8 cellular contexts compared by ENCODE assay signal in genomic region chr3:49554639-49555265, GRCh38. TPM values are rescaled to one million over a fixed set of nuclear protein-coding genes. Genes with fewer than 3 reads are reported as not detected.
DNase-seq lines count a peak whose midpoint lies in the region; ATAC-seq and TF ChIP-seq lines count a peak whose summit lies in the region.

No MANE protein-coding gene starts in this region.

- no peaks in the 10 kb centered on the region for H3K36me3 ChIP-seq in gastroesophageal sphincter

- peak; percentile 41 for DNase-seq in COLO668 (lab: John Stamatoyannopoulos, UW; ENCODE audit: unreplicated experiment)
- DNase-seq in Jurkat, Clone E6-1 (ENCODE audit: low read depth, low spot score), result no peak
- DNase-seq in activated T-cell treated with anti-CD3 and anti-CD28 coated beads, Interleukin-2, amount 50 U/mL, for 72 hours, result peak; percentile 71 to 78
- DNase-seq in pons (ENCODE audit: low spot score), result peak; percentile 15
- no peak for DNase-seq in EL
- DNase-seq in kidney tubule cell (ENCODE audit: low spot score), result no peak

- 0 to 5% methylated on average over 2 to 4 of the region's 65 CpGs for WGBS in gastroesophageal sphincter (ENCODE audit: low coverage in 1 of 2), 2 donors

- peak; percentile 38 for ATAC-seq in GM21526 (IDR thresholded peaks at IDR 0.05; ENCODE audit: low FRiP score, unreplicated experiment)
- peak; percentile 74 to 79 for ATAC-seq in activated T-cell treated with anti-CD3 and anti-CD28 coated beads, Interleukin-2, amount 50 U/mL, for 72 hours (replicated peaks in 1 of 2)
- ATAC-seq in gastroesophageal sphincter, result peak; percentile 91

- H3K36me3 Mint-ChIP-seq in activated T-cell treated with anti-CD3 and anti-CD28 coated beads, Interleukin-2, amount 50 U/mL, for 72 hours (ENCODE audit: insufficient read depth in 2 of 2), result peaks cover 0 to 2% of the 10 kb centered on the region in 2 donors

- no peaks in the 10 kb centered on the region for H3K9me3 Mint-ChIP-seq in activated T-cell treated with anti-CD3 and anti-CD28 coated beads, Interleukin-2, amount 50 U/mL, for 72 hours

- no peak overlapping the region for H3K27ac Mint-ChIP-seq in activated T-cell treated with anti-CD3 and anti-CD28 coated beads, Interleukin-2, amount 50 U/mL, for 72 hours

- peaks cover 39% of the 10 kb centered on the region for H3K27me3 Mint-ChIP-seq in activated T-cell treated with anti-CD3 and anti-CD28 coated beads, Interleukin-2, amount 50 U/mL, for 72 hours (ENCODE audit: low read depth)

- no peak for TF ChIP-seq POLR2A in gastroesophageal sphincter (IDR thresholded peaks at IDR 0.05)

- peak overlapping the region in 3 of 4 donors; percentile 35 to 79 (median 48) for H3K27ac ChIP-seq in gastroesophageal sphincter

- H3K4me3 Mint-ChIP-seq in activated T-cell treated with anti-CD3 and anti-CD28 coated beads, Interleukin-2, amount 50 U/mL, for 72 hours, result peak overlapping the region; percentile 63 to 70

- H3K4me1 Mint-ChIP-seq in activated T-cell treated with anti-CD3 and anti-CD28 coated beads, Interleukin-2, amount 50 U/mL, for 72 hours (ENCODE audit: low read depth), result peaks cover 24% of the 10 kb centered on the region

- TF ChIP-seq EP300 in gastroesophageal sphincter (IDR thresholded peaks at IDR 0.05), result no peak

- no peaks in the 10 kb centered on the region for H3K9me3 ChIP-seq in gastroesophageal sphincter

- no peaks in the 10 kb centered on the region for H3K27me3 ChIP-seq in gastroesophageal sphincter

- no peak for TF ChIP-seq CTCF in gastroesophageal sphincter (IDR thresholded peaks at IDR 0.05)

- H3K4me1 ChIP-seq in gastroesophageal sphincter, result peaks cover 2 to 19% (median 9%) of the 10 kb centered on the region in 3 donors

- peak overlapping the region; percentile 53 for H3K4me3 ChIP-seq in Jurkat, Clone E6-1 (ENCODE audit: low read length)
- H3K4me3 ChIP-seq in gastroesophageal sphincter, result peak overlapping the region; percentile 30 to 61

RNA-seq across cellular contexts. Expression of gene BSN, which starts 0.5 kb away (rescaled TPM):
- 0.75 TPM for polyA plus RNA-seq in Jurkat, Clone E6-1 (2012; ENCODE audit: insufficient read depth, insufficient read length)
- under 1 TPM; 0.17 to 0.21 TPM for total RNA-seq in activated T-cell treated with anti-CD3 and anti-CD28 coated beads, Interleukin-2, amount 50 U/mL, for 72 hours
- under 1 TPM; 0.37 to 0.81 (median 0.73) TPM for total RNA-seq in gastroesophageal sphincter

Comparison
In these comparisons a context has a peak if more than half of its experiments do, and no peak if none do; other contexts are left out.
1. DNase-seq: peak in COLO668 (single experiment), activated T-cell treated with anti-CD3 and anti-CD28 coated beads, Interleukin-2, amount 50 U/mL, for 72 hours (2 of 2) and pons (single experiment); none in Jurkat, Clone E6-1 (single experiment), EL (single experiment) and kidney tubule cell (single experiment).
2. ATAC-seq: peak in every context shown above with its lines; median percentile 91 in gastroesophageal sphincter; 76 in activated T-cell treated with anti-CD3 and anti-CD28 coated beads, Interleukin-2, amount 50 U/mL, for 72 hours; 38 in GM21526.